Comparison of ENCODE assay signal across 8 cellular contexts in the genomic region with DNA sequence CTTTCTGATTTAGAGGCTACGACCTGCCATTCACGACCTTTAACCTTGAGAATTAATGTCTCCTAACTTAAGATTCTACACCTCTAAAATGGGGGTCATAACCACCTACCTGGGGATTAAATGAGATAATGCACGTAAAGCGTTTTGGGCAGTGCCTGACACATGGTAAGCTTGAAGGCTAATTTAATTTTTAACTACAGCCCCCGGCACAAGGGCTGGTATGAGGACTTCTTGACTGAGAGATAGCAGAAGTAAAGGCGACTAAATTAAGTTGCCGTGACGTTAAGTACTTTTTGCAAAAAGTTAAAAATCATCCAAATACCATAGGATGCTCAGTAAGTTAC. TPM values are rescaled to one million over a fixed set of nuclear protein-coding genes. Genes with fewer than 3 reads are reported as not detected.
DNase-seq lines count a peak whose midpoint lies in the region; ATAC-seq and TF ChIP-seq lines count a peak whose summit lies in the region.

No MANE protein-coding gene starts in this region.

- BruUV-seq in PC-9 (replicated peaks; lab: Mats Ljungman, UMichigan): no TSS peak

- intact Hi-C loops in PC-9 (cut with micrococcal nuclease; ENCODE audit: unreplicated experiment): loop anchor here (5.0 to 10.0 kb wide), 3 partner anchors 375 to 505 kb away; a partner anchor contains a TSS

- DNase-seq in DND-41 (no peak), PC-9 (no peak), erythroblast (lab: John Stamatoyannopoulos, UW) (peak; percentile 52 to 63), NCI-H69 (lab: John Stamatoyannopoulos, UW) (no peak), GM10248 (ENCODE audit: extremely low spot score) (no peak), DMS153 (lab: John Stamatoyannopoulos, UW) (no peak), Ammon's horn (ENCODE audit: low spot score) (no peak)

- ATAC-seq in DND-41 (ENCODE audit: insufficient read depth, low read depth): no peak

- peak overlapping the region; percentile 64 to 75 for H3K4me3 ChIP-seq in DND-41 (ENCODE audit: low read depth in 1 of 2, low read length in 2 of 2)
- H3K4me3 ChIP-seq in PC-9: peak overlapping the region; percentile 73
- peak overlapping the region; percentile 98 for H3K4me3 ChIP-seq in parathyroid adenoma (ENCODE audit: low read depth, low read length)

- CTCF ChIA-PET in PC-9 (lab: Charles Lee) (no interaction called here), GM10248 (lab: Yijun Ruan, JAX) (interaction anchor here (1.2 to 6.0 kb wide), 3 partner anchors 13 to 21 kb away, joined by 3 to 22 read pairs (median 4); no protein-coding TSS in a partner anchor)

- H3K9ac ChIP-seq in DND-41 (ENCODE audit: low read depth, low read length): peak overlapping the region; percentile 72
- H3K9ac ChIP-seq in parathyroid adenoma: peak overlapping the region; percentile 49

- no peaks in the 10 kb centered on the region for H3K9me2 ChIP-seq in PC-9 (ENCODE audit: insufficient read depth)

- H3F3A ChIP-seq in PC-9 (ENCODE audit: insufficient read depth, low read depth): peaks cover 20% of the 10 kb centered on the region

- H3K27ac ChIP-seq in DND-41 (ENCODE audit: low read length) (peak overlapping the region; percentile 77), PC-9 (peak overlapping the region; percentile 60), parathyroid adenoma (peak overlapping the region; percentile 74)

- H3K9me3 ChIP-seq in DND-41 (ENCODE audit: insufficient read depth, low read length, severe bottlenecking): no peaks in the 10 kb centered on the region
- H3K9me3 ChIP-seq in PC-9 (ENCODE audit: insufficient read depth, low read depth): no peaks in the 10 kb centered on the region
- no peaks in the 10 kb centered on the region for H3K9me3 ChIP-seq in parathyroid adenoma (ENCODE audit: control insufficient read depth, low read length)

- TF ChIP-seq CTCF in DND-41 (IDR thresholded peaks at IDR 0.05; ENCODE audit: borderline replicate concordance, extremely low read depth, low read length, poor library complexity, severe bottlenecking) (no peak), PC-9 (conservative IDR thresholded peaks at IDR 0.05) (no peak), parathyroid adenoma (IDR thresholded peaks at IDR 0.05) (no peak), GM10248 (IDR thresholded peaks at IDR 0.05; ENCODE audit: control extremely low read depth, extremely low read depth, low read depth, missing control alignments) (no peak)

- H3K4me1 ChIP-seq in DND-41 (ENCODE audit: insufficient read depth, low read length) (peaks cover 40% of the 10 kb centered on the region), PC-9 (replicated peaks; ENCODE audit: insufficient read depth) (peaks cover 34% of the 10 kb centered on the region), parathyroid adenoma (no peaks in the 10 kb centered on the region)

- POLR2A ChIA-PET in PC-9 (lab: Charles Lee; ENCODE audit: unreplicated experiment): interaction anchor here (0.7 kb wide), 1 partner anchor 523 kb away, joined by 4 read pairs; no protein-coding TSS in a partner anchor
- POLR2A ChIA-PET in GM10248 (lab: Yijun Ruan, JAX): no interaction called here

- H3K36me3 ChIP-seq in DND-41 (ENCODE audit: insufficient read depth, low read length): no peaks in the 10 kb centered on the region; the same call in 1 of the 2 replicates
- no peaks in the 10 kb centered on the region; the same call in 1 of the 2 replicates for H3K36me3 ChIP-seq in PC-9 (ENCODE audit: low read depth)
- no peaks in the 10 kb centered on the region for H3K36me3 ChIP-seq in parathyroid adenoma (ENCODE audit: control insufficient read depth, insufficient read depth, low read length)

- H3K79me2 ChIP-seq in DND-41 (ENCODE audit: insufficient read depth, low read length): peaks cover 62% of the 10 kb centered on the region
- H3K79me2 ChIP-seq in PC-9 (ENCODE audit: low read depth): peaks cover 53% of the 10 kb centered on the region
- H3K79me2 ChIP-seq in parathyroid adenoma: peaks cover 3% of the 10 kb centered on the region

- no peaks in the 10 kb centered on the region for H3K27me3 ChIP-seq in DND-41 (ENCODE audit: insufficient read depth, low read length, poor library complexity)
- H3K27me3 ChIP-seq in PC-9 (ENCODE audit: insufficient read depth, low read depth): no peaks in the 10 kb centered on the region
- H3K27me3 ChIP-seq in parathyroid adenoma (ENCODE audit: control insufficient read depth, insufficient read depth, low read length): no peaks in the 10 kb centered on the region

- H3K4me2 ChIP-seq in DND-41 (ENCODE audit: insufficient read depth, low read length) (peak overlapping the region; percentile 83), PC-9 (peak overlapping the region; percentile 90), parathyroid adenoma (ENCODE audit: low read length) (peak overlapping the region; percentile 96)

- no peak for TF ChIP-seq POLR2A in erythroblast (IDR thresholded peaks at IDR 0.05; ENCODE audit: low read length)

- H2AFZ ChIP-seq in DND-41 (ENCODE audit: low read depth, low read length): peak overlapping the region; percentile 70
- H2AFZ ChIP-seq in PC-9: peak overlapping the region; percentile 87
- peak overlapping the region; percentile 98 for H2AFZ ChIP-seq in parathyroid adenoma

- H4K20me1 ChIP-seq in DND-41 (ENCODE audit: insufficient read depth, low read length): no peaks in the 10 kb centered on the region
- H4K20me1 ChIP-seq in PC-9 (ENCODE audit: insufficient read depth): no peaks in the 10 kb centered on the region

RNA-seq across cellular contexts. Expression of a gene that starts 0.5 kb away (rescaled TPM):
- total RNA-seq in PC-9 (2021): 25.2 and 28.1 TPM in 2 replicates

RNA-seq across cellular contexts. Expression of a gene that starts 4.5 kb away (rescaled TPM):
- total RNA-seq in PC-9 (2021): 108 and 114 TPM in 2 replicates

Comparison
In these comparisons a context has a peak if more than half of its experiments do, and no peak if none do; other contexts are left out.
1. DNase-seq: peak in erythroblast (2 of 2); none in DND-41 (single experiment), PC-9 (0 of 2), NCI-H69 (single experiment), GM10248 (single experiment), DMS153 (single experiment) and Ammon's horn (single experiment).
2. Peak in every context shown above with its lines, with median percentiles within 50 percentile points of each other: H2AFZ ChIP-seq, H3K27ac ChIP-seq, H3K4me2 ChIP-seq and H3K4me3 ChIP-seq.